Comparison of ENCODE assay signal across 2 cellular contexts in the genomic region with DNA sequence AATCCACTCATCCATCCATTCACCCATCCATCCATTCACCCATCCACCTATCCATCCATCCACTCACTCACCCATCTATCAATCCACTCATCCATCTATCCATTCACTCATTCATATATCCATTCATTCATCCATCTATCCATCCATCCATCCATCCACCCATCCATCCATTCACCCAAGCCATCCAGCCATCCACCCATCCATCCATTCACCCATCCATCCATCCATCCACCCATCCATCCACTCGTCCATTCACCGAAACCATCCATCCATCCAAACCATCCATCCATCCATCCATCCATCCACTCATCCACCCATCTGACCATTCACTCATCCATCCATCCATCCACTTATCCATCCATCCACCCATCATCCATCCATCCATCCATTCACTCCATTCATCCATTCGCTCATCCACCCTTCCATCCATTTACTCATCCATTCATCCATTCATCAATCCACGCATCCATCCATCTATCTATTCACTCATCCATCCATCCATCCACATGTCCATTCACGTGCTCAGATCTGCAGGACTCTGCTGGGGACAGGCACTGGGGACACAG.
TF ChIP-seq lines count a peak whose summit lies in the region.

No MANE protein-coding gene starts in this region.

TF ChIP-seq in HEK293, 187 proteins besides CTCF, POLR2A, EP300 and RAD21:
- TF ChIP-seq ZNF366 (tag by site-specific recombination; conservative IDR thresholded peaks at IDR 0.05): peak; percentile 99
- TF ChIP-seq, protein P1, sequence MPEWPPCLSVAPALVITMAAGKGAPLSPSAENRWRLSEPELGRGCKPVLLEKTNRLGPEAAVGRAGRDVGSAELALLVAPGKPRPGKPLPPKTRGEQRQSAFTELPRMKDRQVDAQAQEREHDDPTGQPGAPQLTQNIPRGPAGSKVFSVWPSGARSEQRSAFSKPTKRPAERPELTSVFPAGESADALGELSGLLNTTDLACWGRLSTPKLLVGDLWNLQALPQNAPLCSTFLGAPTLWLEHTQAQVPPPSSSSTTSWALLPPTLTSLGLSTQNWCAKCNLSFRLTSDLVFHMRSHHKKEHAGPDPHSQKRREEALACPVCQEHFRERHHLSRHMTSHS (tag by site-specific recombination; IDR thresholded peaks at IDR 0.05): 0 out of 2 replicates have a peak, but pooled peaks have one; percentile 5
- TF ChIP-seq ZNF645 (tag by site-specific recombination; IDR thresholded peaks at IDR 0.05): 0 out of 2 replicates have a peak, but pooled peaks have one; percentile 20
- no peak for TF ChIP-seq ZNF23 (tag by site-specific recombination; IDR thresholded peaks at IDR 0.05; ENCODE audit: borderline replicate concordance)
- TF ChIP-seq ZNF311 (tag by site-specific recombination; IDR thresholded peaks at IDR 0.05; ENCODE audit: borderline replicate concordance): 0 out of 2 replicates have a peak, but pooled peaks have one; percentile 62
- peak; percentile 97 for TF ChIP-seq ZBTB17 (tag by site-specific recombination; IDR thresholded peaks at IDR 0.05)
- TF ChIP-seq ZNF18 (tag by site-specific recombination; IDR thresholded peaks at IDR 0.05): no peak

TF ChIP-seq in H1, 55 proteins besides CTCF, POLR2A, EP300 and RAD21:
- TF ChIP-seq SIX5 (IDR thresholded peaks at IDR 0.05; ENCODE audit: low read depth, low read length) (no peak), EGR1 (IDR thresholded peaks at IDR 0.05; ENCODE audit: borderline replicate concordance, low read depth, low read length) (no peak), SIN3A (conservative IDR thresholded peaks at IDR 0.05 in 1 of 2, IDR thresholded peaks at IDR 0.05 in 1 of 2; ENCODE audit: low read depth in 1 of 2, low read length in 2 of 2) (no peak), TEAD4 (IDR thresholded peaks at IDR 0.05; ENCODE audit: low read depth, low read length) (no peak), BRCA1 (IDR thresholded peaks at IDR 0.05; ENCODE audit: low read depth, low read length) (no peak), NANOG (IDR thresholded peaks at IDR 0.05; ENCODE audit: insufficient read depth, low read depth, low read length, poor library complexity, severe bottlenecking) (no peak), GABPA (IDR thresholded peaks at IDR 0.05; ENCODE audit: borderline replicate concordance, insufficient read depth, low read length) (no peak), E2F6 (IDR thresholded peaks at IDR 0.05) (no peak), MAFK (IDR thresholded peaks at IDR 0.05; ENCODE audit: low read depth, low read length) (no peak), RNF2 (IDR thresholded peaks at IDR 0.05; ENCODE audit: borderline replicate concordance, low read depth, low read length, missing control alignments, poor library complexity, severe bottlenecking) (no peak), TAF1 (IDR thresholded peaks at IDR 0.05; ENCODE audit: low read depth, low read length) (no peak), POU5F1 (IDR thresholded peaks at IDR 0.05; ENCODE audit: low read depth, low read length) (no peak), CBX5 (IDR thresholded peaks at IDR 0.05; ENCODE audit: low read depth, low read length) (no peak), TCF12 (IDR thresholded peaks at IDR 0.05; ENCODE audit: low read depth, low read length) (no peak), KDM4A (IDR thresholded peaks at IDR 0.05; ENCODE audit: low read depth, low read length, severe bottlenecking) (no peak), HDAC6 (IDR thresholded peaks at IDR 0.05; ENCODE audit: low read depth, low read length) (no peak)
- TF ChIP-seq, protein P2, sequence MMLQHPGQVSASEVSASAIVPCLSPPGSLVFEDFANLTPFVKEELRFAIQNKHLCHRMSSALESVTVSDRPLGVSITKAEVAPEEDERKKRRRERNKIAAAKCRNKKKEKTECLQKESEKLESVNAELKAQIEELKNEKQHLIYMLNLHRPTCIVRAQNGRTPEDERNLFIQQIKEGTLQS (IDR thresholded peaks at IDR 0.05; ENCODE audit: insufficient read depth, low read depth, low read length): no peak
